25 cellular contexts compared by ENCODE assay signal in the genomic region with DNA sequence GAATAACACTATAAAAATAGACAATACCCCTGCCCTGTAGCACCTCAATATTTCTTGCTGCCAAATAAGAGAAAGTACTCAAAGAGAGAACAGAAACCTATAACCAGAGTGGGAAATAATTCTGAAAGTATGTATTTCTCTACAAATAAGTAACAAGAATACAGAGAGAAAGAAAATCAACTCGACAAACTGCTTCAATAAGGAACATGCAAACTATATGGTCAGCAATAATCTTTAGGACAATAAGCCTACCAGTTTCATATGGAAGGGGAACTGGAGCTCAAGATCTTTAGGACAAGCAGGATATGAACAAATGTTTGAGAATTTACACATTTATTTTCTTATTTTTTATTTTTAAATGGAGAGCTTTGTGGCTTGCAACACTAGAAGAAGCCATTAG.
DNase-seq lines count a peak whose midpoint lies in the region; ATAC-seq and TF ChIP-seq lines count a peak whose summit lies in the region.
"Had no signal": no experiment of that assay in that cellular context is flagged by ENCODE, and none has a peak within 500 bp of the region (broad histone marks: within the 10 kb centered on the region; RNA-seq: fewer than 3 reads in every experiment).

No MANE protein-coding gene starts in this region.

- no peak for ATAC-seq in GM19452 (IDR thresholded peaks at IDR 0.05; ENCODE audit: unreplicated experiment)

- H3K4me1 ChIP-seq in OCI-LY3 (ENCODE audit: low read length) (peaks cover 14% of the 10 kb centered on the region), osteoblast (ENCODE audit: insufficient read depth, low read length) (no peaks in the 10 kb centered on the region), SK-N-SH (ENCODE audit: control insufficient read depth in 1 of 2, insufficient read depth in 2 of 2, low read depth in 1 of 2, low read length in 1 of 2) (no peaks in the 10 kb centered on the region)
- H3K4me1 ChIP-seq: BE2C, BLaER1 had no signal

- no peak overlapping the region for H3K4me3 ChIP-seq in OCI-LY3 (ENCODE audit: low read length)
- no peak overlapping the region for H3K4me3 ChIP-seq in osteoblast (ENCODE audit: insufficient read depth, low read length)
- no peak overlapping the region for H3K4me3 ChIP-seq in SK-N-SH (ENCODE audit: low read depth in 2 of 2, low read length in 1 of 2)
- H3K4me3 ChIP-seq: BLaER1 had no signal

- H3K27ac Mint-ChIP-seq in chondrocyte (ENCODE audit: unreplicated experiment) = peak overlapping the region; percentile 22
- H3K27ac Mint-ChIP-seq in activated CD4-positive, alpha-beta memory T cell treated with anti-CD3 and anti-CD28 coated beads for 36 hours = no peak overlapping the region
- H3K27ac Mint-ChIP-seq: CD14-positive monocyte; CD4-positive, alpha-beta memory T cell; CD4-positive, CD25-positive, alpha-beta regulatory T cell; CD8-positive, alpha-beta memory T cell had no signal

- TF ChIP-seq CTCF in 22Rv1 (IDR thresholded peaks at IDR 0.05) = no peak
- no peak for TF ChIP-seq CTCF in OCI-LY3 (IDR thresholded peaks at IDR 0.05; ENCODE audit: low read depth, low read length)
- TF ChIP-seq CTCF in chondrocyte (IDR thresholded peaks at IDR 0.05) = no peak
- no peak for TF ChIP-seq CTCF in osteoblast (IDR thresholded peaks at IDR 0.05; ENCODE audit: extremely low read depth, low read depth, low read length)
- TF ChIP-seq CTCF in SK-N-SH (IDR thresholded peaks at IDR 0.05) = no peak

- no peak overlapping the region for H2AFZ ChIP-seq in OCI-LY3 (ENCODE audit: low read depth, low read length)
- no peak overlapping the region for H2AFZ ChIP-seq in osteoblast (ENCODE audit: low read length)
- no peak overlapping the region for H2AFZ ChIP-seq in SK-N-SH (ENCODE audit: low read depth)

- POLR2A ChIA-PET in SK-N-SH (lab: Yijun Ruan, JAX) = no interaction called here
- POLR2A ChIA-PET in activated CD4-positive, alpha-beta memory T cell treated with anti-CD3 and anti-CD28 coated beads for 36 hours (lab: Charles Lee) = no interaction called here

- peak overlapping the region; percentile 27 for H3K4me2 ChIP-seq in OCI-LY3 (ENCODE audit: low read length)
- H3K4me2 ChIP-seq in osteoblast (ENCODE audit: insufficient read depth, low read length) = no peak overlapping the region
- H3K4me2 ChIP-seq in SK-N-SH = no peak overlapping the region
- H3K4me2 ChIP-seq: BLaER1 had no signal

- CTCF ChIA-PET in SK-N-SH (lab: Yijun Ruan, JAX) = no interaction called here
- CTCF ChIA-PET in activated CD4-positive, alpha-beta memory T cell treated with anti-CD3 and anti-CD28 coated beads for 36 hours (lab: Charles Lee) = no interaction called here

- H3K9me3 ChIP-seq in OCI-LY3 (ENCODE audit: insufficient read depth, low read length) (no peaks in the 10 kb centered on the region), osteoblast (ENCODE audit: low read depth, low read length) (no peaks in the 10 kb centered on the region), SK-N-SH (no peaks in the 10 kb centered on the region)
- H3K9me3 ChIP-seq: BE2C, BLaER1 had no signal

- H3K79me2 ChIP-seq in OCI-LY3 (ENCODE audit: low read length) (no peaks in the 10 kb centered on the region), osteoblast (ENCODE audit: insufficient read depth, low read length) (no peaks in the 10 kb centered on the region), SK-N-SH (ENCODE audit: insufficient read depth) (no peaks in the 10 kb centered on the region)

- TF ChIP-seq EP300 in SK-N-SH (IDR thresholded peaks at IDR 0.05; ENCODE audit: borderline replicate concordance in 1 of 2, low read depth in 1 of 2, low read length in 1 of 2) = no peak

- H3K27me3 ChIP-seq in OCI-LY3 (ENCODE audit: low read depth, low read length) (no peaks in the 10 kb centered on the region), osteoblast (ENCODE audit: insufficient read depth, low read length) (no peaks in the 10 kb centered on the region), SK-N-SH (ENCODE audit: insufficient read depth) (no peaks in the 10 kb centered on the region)
- H3K27me3 ChIP-seq: BE2C, BLaER1 had no signal

- TF ChIP-seq RAD21 in SK-N-SH (IDR thresholded peaks at IDR 0.05; ENCODE audit: low read length) = no peak

- WGBS in SK-N-SH (ENCODE audit: low lambda C conversion rate) = 0% methylated on average over 1 of the region's 1 CpG

- H4K20me1 ChIP-seq in OCI-LY3 (ENCODE audit: insufficient read depth, low read length) = no peaks in the 10 kb centered on the region
- H4K20me1 ChIP-seq in osteoblast (ENCODE audit: insufficient read depth, low read length) = no peaks in the 10 kb centered on the region
- H4K20me1 ChIP-seq in SK-N-SH (ENCODE audit: insufficient read depth) = no peaks in the 10 kb centered on the region
- H4K20me1 ChIP-seq: BLaER1 had no signal

- H3K9ac ChIP-seq in OCI-LY3 (ENCODE audit: low read length) = no peak overlapping the region
- H3K9ac ChIP-seq in SK-N-SH = no peak overlapping the region
- H3K9ac ChIP-seq: BLaER1 had no signal

- H3K4me3 Mint-ChIP-seq in chondrocyte (ENCODE audit: unreplicated experiment) = no peak overlapping the region
- H3K4me3 Mint-ChIP-seq in activated CD4-positive, alpha-beta memory T cell treated with anti-CD3 and anti-CD28 coated beads for 36 hours = no peak overlapping the region
- H3K4me3 Mint-ChIP-seq: CD14-positive monocyte; CD4-positive, alpha-beta memory T cell; CD4-positive, CD25-positive, alpha-beta regulatory T cell; CD8-positive, alpha-beta memory T cell had no signal

- no peaks in the 10 kb centered on the region for H3K36me3 Mint-ChIP-seq in chondrocyte (ENCODE audit: low read depth)
- no peaks in the 10 kb centered on the region for H3K36me3 Mint-ChIP-seq in activated CD4-positive, alpha-beta memory T cell treated with anti-CD3 and anti-CD28 coated beads for 36 hours
- H3K36me3 Mint-ChIP-seq: CD14-positive monocyte; CD4-positive, alpha-beta memory T cell; CD4-positive, CD25-positive, alpha-beta regulatory T cell; CD8-positive, alpha-beta memory T cell had no signal

- no peaks in the 10 kb centered on the region for H3K36me3 ChIP-seq in OCI-LY3 (replicated peaks; ENCODE audit: low read depth, low read length)
- H3K36me3 ChIP-seq in osteoblast (ENCODE audit: insufficient read depth, low read length) = no peaks in the 10 kb centered on the region
- no peaks in the 10 kb centered on the region for H3K36me3 ChIP-seq in SK-N-SH (replicated peaks in 1 of 2; ENCODE audit: control insufficient read depth in 1 of 2, insufficient read depth in 2 of 2, low read length in 1 of 2)
- H3K36me3 ChIP-seq: BE2C, BLaER1 had no signal

- peak overlapping the region; percentile 26; the same call in 1 of the 2 replicates for H3K27ac ChIP-seq in 22Rv1
- H3K27ac ChIP-seq in OCI-LY3 (ENCODE audit: low read length) = no peak overlapping the region
- H3K27ac ChIP-seq in osteoblast (ENCODE audit: low read depth, low read length) = no peak overlapping the region
- H3K27ac ChIP-seq in SK-N-SH (ENCODE audit: low read depth in 2 of 2, low read length in 1 of 2) = no peak overlapping the region
- H3K27ac ChIP-seq: BLaER1 had no signal

- peaks cover 46% of the 10 kb centered on the region for H3K4me1 Mint-ChIP-seq in chondrocyte (ENCODE audit: low read depth)
- no peaks in the 10 kb centered on the region for H3K4me1 Mint-ChIP-seq in activated CD4-positive, alpha-beta memory T cell treated with anti-CD3 and anti-CD28 coated beads for 36 hours (ENCODE audit: low read depth)
- H3K4me1 Mint-ChIP-seq: CD14-positive monocyte; CD4-positive, alpha-beta memory T cell; CD4-positive, CD25-positive, alpha-beta regulatory T cell; CD8-positive, alpha-beta memory T cell had no signal

- no peaks in the 10 kb centered on the region for H3F3A ChIP-seq in SK-N-SH (replicated peaks; ENCODE audit: insufficient read depth)

- intact Hi-C loops in activated CD4-positive, alpha-beta memory T cell treated with anti-CD3 and anti-CD28 coated beads for 36 hours (cut with micrococcal nuclease) = no loop called here

- H3K9me2 ChIP-seq in SK-N-SH = no peaks in the 10 kb centered on the region

- no peaks in the 10 kb centered on the region for H3K27me3 Mint-ChIP-seq in chondrocyte (ENCODE audit: low read depth)
- no peaks in the 10 kb centered on the region for H3K27me3 Mint-ChIP-seq in activated CD4-positive, alpha-beta memory T cell treated with anti-CD3 and anti-CD28 coated beads for 36 hours
- H3K27me3 Mint-ChIP-seq: CD4-positive, alpha-beta memory T cell; CD4-positive, CD25-positive, alpha-beta regulatory T cell; CD8-positive, alpha-beta memory T cell had no signal

- no peaks in the 10 kb centered on the region for H3K9me3 Mint-ChIP-seq in chondrocyte (ENCODE audit: low read depth)
- peaks cover 9% of the 10 kb centered on the region for H3K9me3 Mint-ChIP-seq in activated CD4-positive, alpha-beta memory T cell treated with anti-CD3 and anti-CD28 coated beads for 36 hours

- DNase-seq in chondrocyte (ENCODE audit: low spot score) (no peak), osteoblast (ENCODE audit: insufficient read length, low spot score, missing footprints) (peak; percentile 27), glomerular visceral epithelial cell (ENCODE audit: extremely low spot score) (no peak), SK-N-SH (no peak)
- DNase-seq in activated CD4-positive, alpha-beta memory T cell treated with anti-CD3 and anti-CD28 coated beads for 36 hours = no peak
- DNase-seq: 8988T; ACHN; BE2C; C1 segment of cervical spinal cord; CD4-positive, alpha-beta memory T cell; CD4-positive, CD25-positive, alpha-beta regulatory T cell; CD8-positive, alpha-beta memory T cell; COR-L47; DMS 273 treated with DMSO at 0.1 percent for 48 hours; DMS153; DMS53; DMS79; DND-41; EL; GDM1 had no signal

TF ChIP-seq in SK-N-SH, 30 proteins besides CTCF, POLR2A, EP300 and RAD21 (continues in another document):
- TF ChIP-seq SIN3A (IDR thresholded peaks at IDR 0.05; ENCODE audit: borderline replicate concordance, low read depth, low read length) = no peak
- no peak for TF ChIP-seq JUND (IDR thresholded peaks at IDR 0.05)
- no peak for TF ChIP-seq SMC3 (IDR thresholded peaks at IDR 0.05; ENCODE audit: low read depth, low read length)
- no peak for TF ChIP-seq TCF12 (IDR thresholded peaks at IDR 0.05)
- TF ChIP-seq MXI1 (IDR thresholded peaks at IDR 0.05; ENCODE audit: low read depth, low read length) = no peak
- TF ChIP-seq, protein P1, sequence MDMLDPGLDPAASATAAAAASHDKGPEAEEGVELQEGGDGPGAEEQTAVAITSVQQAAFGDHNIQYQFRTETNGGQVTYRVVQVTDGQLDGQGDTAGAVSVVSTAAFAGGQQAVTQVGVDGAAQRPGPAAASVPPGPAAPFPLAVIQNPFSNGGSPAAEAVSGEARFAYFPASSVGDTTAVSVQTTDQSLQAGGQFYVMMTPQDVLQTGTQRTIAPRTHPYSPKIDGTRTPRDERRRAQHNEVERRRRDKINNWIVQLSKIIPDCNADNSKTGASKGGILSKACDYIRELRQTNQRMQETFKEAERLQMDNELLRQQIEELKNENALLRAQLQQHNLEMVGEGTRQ (IDR thresholded peaks at IDR 0.05; ENCODE audit: borderline replicate concordance, low read depth, low read length) = no peak
- no peak for TF ChIP-seq MEF2A (IDR thresholded peaks at IDR 0.05; ENCODE audit: borderline replicate concordance, low read depth)
- no peak for TF ChIP-seq FOXM1 (IDR thresholded peaks at IDR 0.05; ENCODE audit: low read depth)
- TF ChIP-seq RCOR1 (IDR thresholded peaks at IDR 0.05; ENCODE audit: low read length) = no peak
